13 cellular contexts compared by ENCODE assay signal in the genomic region with DNA sequence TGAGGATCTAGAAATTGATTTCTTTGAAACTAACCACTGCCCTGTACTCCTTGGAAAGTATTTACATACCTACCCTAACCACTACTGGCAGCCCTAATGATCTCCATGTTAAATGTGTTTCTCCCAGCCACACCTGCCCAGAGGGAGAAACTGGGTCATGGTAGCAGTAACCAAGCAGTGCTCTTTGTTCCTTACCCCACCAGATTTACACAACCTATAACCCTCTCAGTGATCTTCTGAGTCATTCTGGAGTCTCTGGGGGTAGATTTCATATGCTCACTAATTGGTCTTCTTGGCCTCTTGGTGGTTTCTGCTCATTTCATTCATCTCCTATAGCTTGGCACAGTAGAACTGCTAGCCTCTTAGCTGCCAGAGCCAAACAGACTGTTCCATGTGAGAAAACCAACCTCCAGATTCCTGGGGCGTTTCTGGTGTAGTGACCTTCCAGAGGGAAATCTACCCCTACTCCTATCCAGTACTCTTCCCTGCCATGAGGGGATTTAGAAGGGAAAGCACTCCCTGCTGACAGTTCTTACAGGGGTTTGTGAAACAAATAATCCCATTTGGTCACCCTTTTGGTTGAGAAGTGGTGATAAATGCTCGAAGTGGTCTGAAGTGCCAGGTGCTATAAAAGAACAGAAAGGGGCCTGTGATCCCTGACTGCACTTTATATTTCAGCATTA. TPM values are rescaled to one million over a fixed set of nuclear protein-coding genes. Genes with fewer than 3 reads are reported as not detected.
DNase-seq lines count a peak whose midpoint lies in the region; ATAC-seq and TF ChIP-seq lines count a peak whose summit lies in the region.
"Had no signal": no experiment of that assay in that cellular context is flagged by ENCODE, and none has a peak within 500 bp of the region (broad histone marks: within the 10 kb centered on the region; RNA-seq: fewer than 3 reads in every experiment).

No MANE protein-coding gene starts in this region.

- ATAC-seq in psoas muscle = no peak
- ATAC-seq in GM19023 (IDR thresholded peaks at IDR 0.05; ENCODE audit: unreplicated experiment) = no peak

- H3K27ac ChIP-seq in psoas muscle = no peak overlapping the region

- H3K4me1 ChIP-seq in psoas muscle = no peaks in the 10 kb centered on the region

- intact Hi-C loops in psoas muscle (cut with DNase I) = no loop called here

- H3K36me3 ChIP-seq in GM06990 (ENCODE audit: control insufficient read depth, insufficient read depth, low read length) (no peaks in the 10 kb centered on the region), psoas muscle (ENCODE audit: insufficient read depth in 1 of 2, low read depth in 1 of 2) (no peaks in the 10 kb centered on the region)

- H3K27me3 ChIP-seq in GM06990 (replicated peaks; ENCODE audit: control insufficient read depth, insufficient read depth, low read length) = no peaks in the 10 kb centered on the region
- no peaks in the 10 kb centered on the region for H3K27me3 ChIP-seq in psoas muscle (ENCODE audit: insufficient read depth in 3 of 3, low read length in 2 of 3)

- 54 to 68% (median 58%) methylated on average over 2 of the region's 2 CpGs for WGBS in psoas muscle, 3 donors

- DNase-seq in GM06990 (ENCODE audit: extremely low read depth, insufficient read length) (peak; percentile 48), H4 (ENCODE audit: low spot score) (peak; percentile 8), NCI-H82 (lab: John Stamatoyannopoulos, UW) (peak; percentile 54), fibroblast of peridontal ligament (ENCODE audit: extremely low read depth) (peak; percentile 57), psoas muscle (no peak), NCI-H510A treated with DMSO at 0.1 percent for 48 hours (lab: John Stamatoyannopoulos, UW) (no peak), anterior cingulate cortex (lab: John Stamatoyannopoulos, UW) (no peak)
- DNase-seq: activated CD4-positive, alpha-beta memory T cell treated with anti-CD3 and anti-CD28 coated beads, Interleukin-2, amount 10 ng/mL, durations not matched to agents 7 days and 5 days; activated gamma-delta T cell; cerebellar nuclear complex; NCI-H2107; stimulated activated CD4-positive, alpha-beta T cell treated with anti-CD3 and anti-CD28 coated beads, Interleukin-4, amount 100 ng/mL, for 24 hours had no signal

- H3K9me3 ChIP-seq in psoas muscle = no peaks in the 10 kb centered on the region

- TF ChIP-seq CTCF in GM06990 (IDR thresholded peaks at IDR 0.05; ENCODE audit: insufficient read depth, low read length, poor library complexity, severe bottlenecking) (no peak), psoas muscle (IDR thresholded peaks at IDR 0.05) (no peak)

- H3K4me3 ChIP-seq in GM06990 (replicated peaks; ENCODE audit: low read depth, low read length) = no peak overlapping the region
- H3K4me3 ChIP-seq in psoas muscle = no peak overlapping the region

RNA-seq across cellular contexts. Expression of a gene that starts 36.2 kb away (rescaled TPM):
- 1.8 and 2.5 TPM in 2 replicates for total RNA-seq in H4 (2014; rRNA removed; shearing (Covaris generic))
- total RNA-seq in psoas muscle = 1 to 10 TPM; 3.4 to 6.0 (median 5.0) TPM
- polyA plus RNA-seq in psoas muscle = 1 to 10 TPM; 2.2 to 3.1 (median 3.1) TPM

Comparison
In these comparisons a context has a peak if more than half of its experiments do, and no peak if none do; other contexts are left out.
1. DNase-seq: peak in GM06990 (single experiment), H4 (single experiment), NCI-H82 (single experiment) and fibroblast of peridontal ligament (single experiment); none in psoas muscle (0 of 2), NCI-H510A treated with DMSO at 0.1 percent for 48 hours (single experiment) and anterior cingulate cortex (0 of 58).